In the genomic region with DNA sequence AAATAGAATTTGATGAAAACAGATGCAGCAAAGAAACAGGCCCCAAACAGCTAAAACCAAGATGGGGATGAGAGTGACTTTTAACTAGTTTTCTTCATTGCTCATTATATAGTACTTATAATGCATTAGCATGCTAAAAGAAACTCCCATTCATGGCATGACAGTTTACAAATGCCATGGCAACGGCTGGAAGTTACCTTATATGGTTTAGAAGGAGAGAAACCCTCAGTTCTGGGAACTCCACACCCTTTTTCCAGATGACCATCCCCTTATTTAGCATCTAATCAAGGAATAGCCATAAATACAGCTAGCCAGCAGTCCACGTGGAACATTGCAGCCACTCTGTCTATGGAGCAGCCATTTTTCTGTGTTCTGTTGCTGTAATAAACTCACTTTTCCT, we compare ENCODE assay signal across 36 cellular contexts.
"Had no signal": no experiment of that assay in that cellular context is flagged by ENCODE, and none has a peak within 500 bp of the region (broad histone marks: within the 10 kb centered on the region; RNA-seq: fewer than 3 reads in every experiment).

No MANE protein-coding gene starts in this region.

- FAIRE-seq: bronchial epithelial cell, RCC 7860 had no signal

- H3K4me2 ChIP-seq: KMS-11, PC-9 had no signal

- H3K4me3 ChIP-seq: PC-9 had no signal

- ATAC-seq: activated CD8-positive, alpha-beta memory T cell treated with anti-CD3 and anti-CD28 coated beads, Interleukin-2, amount 10 ng/mL, durations not matched to agents 7 days and 5 days; activated naive CD8-positive, alpha-beta T cell treated with anti-CD3 and anti-CD28 coated beads, Interleukin-2, amount 50 U/mL, for 24 hours; Right ventricle myocardium inferior; SK-N-SH treated with all-trans-retinoic acid at 6 μM for 48 hours had no signal

- DNase-seq: activated CD4-positive, alpha-beta memory T cell treated with anti-CD3 and anti-CD28 coated beads, Interleukin-2, amount 10 ng/mL, durations not matched to agents 7 days and 5 days; activated CD4-positive, alpha-beta T cell treated with anti-CD3 and anti-CD28 coated beads for 1 hour; activated CD4-positive, alpha-beta T cell treated with anti-CD3 and anti-CD28 coated beads for 48 hours; activated CD4-positive, CD25-positive, alpha-beta regulatory T cell; activated CD8-positive, alpha-beta memory T cell treated with anti-CD3 and anti-CD28 coated beads for 24 hours; activated CD8-positive, alpha-beta memory T cell treated with anti-CD3 and anti-CD28 coated beads, Interleukin-2, amount 10 ng/mL, durations not matched to agents 7 days and 5 days; activated CD8-positive, alpha-beta memory T cell treated with anti-CD3 and anti-CD28 coated beads, Interleukin-2, amount 50 U/mL, for 48 hours; activated effector memory CD4-positive, alpha-beta T cell treated with Interleukin-2 at 50 U/mL for 16 hours; activated naive CD4-positive, alpha-beta T cell treated with anti-CD3 and anti-CD28 coated beads, Interleukin-2, amount 10 ng/mL, durations not matched to agents 7 days and 5 days; activated naive CD8-positive, alpha-beta T cell treated with anti-CD3 and anti-CD28 coated beads, Interleukin-2, amount 50 U/mL, for 24 hours; activated T-cell treated with anti-CD3 and anti-CD28 coated beads, Interleukin-2, amount 50 U/mL, for 48 hours; anterior cingulate cortex; caudate nucleus; cerebellar nuclear complex; MM.1S; NCI-H1105; NCI-H1417 treated with DMSO at 0.1 percent for 48 hours; NCI-H187 treated with DMSO at 0.1 percent for 48 hours; NCI-H2081; NCI-H2227 treated with DMSO at 0.1 percent for 48 hours; NCI-H446; NCI-H510A treated with DMSO at 0.1 percent for 48 hours; NCI-H526 treated with DMSO at 0.1 percent for 48 hours; PC-9; SIG-M5; SW 1271; T-helper 1 cell; T-helper 2 cell; T-helper 9 cell had no signal

- H3K9ac ChIP-seq: KMS-11 had no signal

- H2AFZ ChIP-seq: PC-9 had no signal

- H3K27ac ChIP-seq: KMS-11, PC-9, RWPE1, VCaP had no signal
